In the genomic region with DNA sequence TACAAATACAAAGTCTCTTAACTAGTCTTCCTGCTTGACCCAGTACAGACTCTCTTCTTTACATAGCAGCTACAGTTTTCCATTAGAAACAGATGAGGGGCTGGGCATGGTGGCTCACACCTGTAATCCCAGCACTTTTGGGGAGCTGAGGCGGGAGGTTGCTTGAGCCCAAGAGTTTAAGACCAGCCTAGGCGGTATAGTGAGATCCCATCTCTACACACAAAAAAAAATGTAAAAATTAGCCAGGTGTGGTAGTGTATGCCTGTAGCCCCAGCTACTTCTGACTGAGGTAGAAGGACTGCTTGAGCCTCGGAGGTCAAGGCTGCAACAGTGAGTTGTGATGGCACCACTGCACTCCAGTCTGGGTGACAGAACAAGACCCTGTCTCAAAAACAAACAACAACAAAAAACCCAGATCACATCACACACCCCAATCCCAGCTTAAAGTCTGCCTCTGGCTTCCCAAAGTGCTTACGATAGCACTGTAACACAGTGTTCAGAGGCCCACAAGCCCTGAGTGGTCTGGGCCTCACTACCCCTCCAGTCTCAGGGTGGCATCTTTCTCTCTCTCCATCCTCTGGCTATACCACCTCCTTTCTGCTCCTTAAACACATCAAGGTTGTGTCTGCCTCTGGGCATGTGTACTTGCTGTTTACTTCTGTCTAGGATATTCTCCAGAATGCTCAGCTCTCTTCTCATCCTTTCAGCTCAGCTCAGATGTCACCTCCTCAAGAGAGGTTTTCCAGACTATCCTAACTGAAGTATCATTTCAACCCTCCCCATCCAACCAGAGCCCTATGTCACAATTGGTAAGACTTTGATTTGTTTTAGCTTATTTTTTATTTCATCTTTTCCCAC, we compare ENCODE assay signal across 17 cellular contexts. TPM values are rescaled to one million over a fixed set of nuclear protein-coding genes. Genes with fewer than 3 reads are reported as not detected.
A peak's percentile ranks its signal among the peaks of the same experiment; 100 is the strongest.
DNase-seq lines count a peak whose midpoint lies in the region; ATAC-seq and TF ChIP-seq lines count a peak whose summit lies in the region.
"Had no signal": no experiment of that assay in that cellular context is flagged by ENCODE, and none has a peak within 500 bp of the region (broad histone marks: within the 10 kb centered on the region; RNA-seq: fewer than 3 reads in every experiment).

No MANE protein-coding gene starts in this region.

- no peak for DNase-seq in activated naive CD4-positive, alpha-beta T cell treated with Interleukin-2 at 50 U/mL for 16 hours
- DNase-seq in effector memory CD8-positive, alpha-beta T cell, result no peak
- DNase-seq in stimulated activated naive B cell treated with anti-CD40 and anti-IgM and Interleukin-4, amounts not matched to agents 10 μg/mL and 1 μg/mL and 100 μg/mL, for 72 hours, result no peak
- DNase-seq in occipital lobe (lab: John Stamatoyannopoulos, UW), result no peak
- DNase-seq in SK-N-DZ (ENCODE audit: low spot score), result no peak
- DNase-seq in stimulated activated CD4-positive, alpha-beta T cell treated with anti-CD3 and anti-CD28 coated beads, Interleukin-4, amount 100 ng/mL, for 24 hours, result no peak
- DNase-seq: COR-L47; effector CD4-positive, alpha-beta T cell; H9; mucosa of descending colon; NCI-H1694 treated with DMSO at 0.1 percent for 48 hours; pancreas; small intestine; stimulated activated naive CD4-positive, alpha-beta T cell had no signal

- H3K4me3 Mint-ChIP-seq in activated naive CD4-positive, alpha-beta T cell treated with anti-CD3 and anti-CD28 coated beads, Interleukin-2, amount 50 U/mL, for 24 hours, result no peak overlapping the region
- H3K4me3 Mint-ChIP-seq in effector memory CD8-positive, alpha-beta T cell, result no peak overlapping the region
- peak overlapping the region in 1 of 2 donors; percentile 3 for H3K4me3 Mint-ChIP-seq in stimulated activated naive B cell treated with anti-CD40 and anti-IgM and Interleukin-4, amounts not matched to agents 10 μg/mL and 1 μg/mL and 100 μg/mL, for 72 hours
- H3K4me3 Mint-ChIP-seq: H9 had no signal

- H3K27me3 Mint-ChIP-seq in activated naive CD4-positive, alpha-beta T cell treated with anti-CD3 and anti-CD28 coated beads, Interleukin-2, amount 50 U/mL, for 24 hours, result peaks cover 1% of the 10 kb centered on the region
- H3K27me3 Mint-ChIP-seq in effector memory CD8-positive, alpha-beta T cell, result no peaks in the 10 kb centered on the region
- no peaks in the 10 kb centered on the region for H3K27me3 Mint-ChIP-seq in stimulated activated naive B cell treated with anti-CD40 and anti-IgM and Interleukin-4, amounts not matched to agents 10 μg/mL and 1 μg/mL and 100 μg/mL, for 72 hours

- H3K36me3 Mint-ChIP-seq in activated naive CD4-positive, alpha-beta T cell treated with anti-CD3 and anti-CD28 coated beads, Interleukin-2, amount 50 U/mL, for 24 hours, result peaks cover 1% of the 10 kb centered on the region
- peaks cover 24% of the 10 kb centered on the region for H3K36me3 Mint-ChIP-seq in effector memory CD8-positive, alpha-beta T cell (ENCODE audit: insufficient read depth)
- peaks cover 31 to 43% of the 10 kb centered on the region in 2 donors for H3K36me3 Mint-ChIP-seq in stimulated activated naive B cell treated with anti-CD40 and anti-IgM and Interleukin-4, amounts not matched to agents 10 μg/mL and 1 μg/mL and 100 μg/mL, for 72 hours

- ATAC-seq in effector memory CD8-positive, alpha-beta T cell (replicated peaks), result no peak
- ATAC-seq in stimulated activated naive B cell treated with anti-CD40 and anti-IgM and Interleukin-4, amounts not matched to agents 10 μg/mL and 1 μg/mL and 100 μg/mL, for 72 hours (replicated peaks), result no peak
- ATAC-seq: activated CD4-positive, CD25-positive, alpha-beta regulatory T cell treated with anti-CD3 and anti-CD28 coated beads, Interleukin-2, amount 50 U/mL, for 24 hours; mucosa of descending colon; pancreas had no signal

- H3K27ac Mint-ChIP-seq in activated naive CD4-positive, alpha-beta T cell treated with anti-CD3 and anti-CD28 coated beads, Interleukin-2, amount 50 U/mL, for 24 hours, result peak overlapping the region; percentile 0
- peak overlapping the region; percentile 49 to 50 for H3K27ac Mint-ChIP-seq in effector memory CD8-positive, alpha-beta T cell
- peak overlapping the region; percentile 20 for H3K27ac Mint-ChIP-seq in stimulated activated naive B cell treated with anti-CD40 and anti-IgM and Interleukin-4, amounts not matched to agents 10 μg/mL and 1 μg/mL and 100 μg/mL, for 72 hours

- H3K4me1 Mint-ChIP-seq in activated naive CD4-positive, alpha-beta T cell treated with anti-CD3 and anti-CD28 coated beads, Interleukin-2, amount 50 U/mL, for 24 hours, result peaks cover 49% of the 10 kb centered on the region
- H3K4me1 Mint-ChIP-seq in effector memory CD8-positive, alpha-beta T cell (ENCODE audit: low read depth in 2 of 2), result peaks cover 36 to 45% of the 10 kb centered on the region in 2 donors
- peaks cover 41 to 52% of the 10 kb centered on the region in 2 donors for H3K4me1 Mint-ChIP-seq in stimulated activated naive B cell treated with anti-CD40 and anti-IgM and Interleukin-4, amounts not matched to agents 10 μg/mL and 1 μg/mL and 100 μg/mL, for 72 hours

- no peaks in the 10 kb centered on the region for H3K9me3 Mint-ChIP-seq in activated naive CD4-positive, alpha-beta T cell treated with anti-CD3 and anti-CD28 coated beads, Interleukin-2, amount 50 U/mL, for 24 hours
- H3K9me3 Mint-ChIP-seq in effector memory CD8-positive, alpha-beta T cell, result no peaks in the 10 kb centered on the region
- no peaks in the 10 kb centered on the region for H3K9me3 Mint-ChIP-seq in stimulated activated naive B cell treated with anti-CD40 and anti-IgM and Interleukin-4, amounts not matched to agents 10 μg/mL and 1 μg/mL and 100 μg/mL, for 72 hours

TF ChIP-seq in PFSK-1, 5 proteins besides CTCF, POLR2A, EP300 and RAD21:
- TF ChIP-seq POLR2AphosphoS5 (IDR thresholded peaks at IDR 0.05; ENCODE audit: low read depth, low read length), result 0 out of 2 replicates have a peak, but pooled peaks have one; percentile 16
- TF ChIP-seq FOXP2 (optimal IDR thresholded peaks at IDR 0.05; ENCODE audit: borderline replicate concordance, extremely low read depth, extremely low read length, insufficient read depth), result no peak
- TF ChIP-seq TAF1 (IDR thresholded peaks at IDR 0.05; ENCODE audit: borderline replicate concordance, insufficient read depth, low read length), result no peak

RNA-seq across cellular contexts. Expression of a gene that starts 4.0 kb away (rescaled TPM):
- polyA plus RNA-seq in PFSK-1 (2012; ENCODE audit: insufficient read length, low read depth), result 26.7 TPM
- 204 TPM for total RNA-seq in occipital lobe
- 170 and 172 TPM in 2 replicates for polyA plus RNA-seq in SK-N-DZ (2014; cell fraction: cytosol; rRNA removed)
- 97.1 and 130 TPM in 2 replicates for polyA plus RNA-seq in SK-N-DZ (2014; cell fraction: nucleus; rRNA removed)
